Comparison of ENCODE assay signal across 26 cellular contexts in genomic region chr18:6934859-6935258, GRCh38.
"Had no signal": no experiment of that assay in that cellular context is flagged by ENCODE, and none has a peak within 500 bp of the region (broad histone marks: within the 10 kb centered on the region; RNA-seq: fewer than 3 reads in every experiment).

No MANE protein-coding gene starts in this region.

- H3K4me1 ChIP-seq: stomach, suprapubic skin, testis, thyroid gland, tibial artery, tibial nerve, upper lobe of left lung, upper lobe of right lung, uterus, vagina had no signal

- H3K36me3 ChIP-seq: stomach, suprapubic skin, thoracic aorta, thyroid gland, tibial artery, tibial nerve, transverse colon, upper lobe of left lung, upper lobe of right lung, uterus, vagina had no signal

- H3K4me3 ChIP-seq: stomach, suprapubic skin, testis, thoracic aorta, thyroid gland, tibial artery, tibial nerve, transverse colon, upper lobe of left lung, upper lobe of right lung, uterus, vagina had no signal

- ATAC-seq: stimulated activated effector memory CD8-positive, alpha-beta T cell treated with anti-CD3 and anti-CD28 coated beads, Interleukin-12 subunit alpha, Interleukin-12 subunit beta, amount 100 ng/mL, for 72 hours; stimulated activated memory B cell treated with anti-CD40 and anti-IgM and Interleukin-4, amounts not matched to agents 10 μg/mL and 1 μg/mL and 100 μg/mL, for 72 hours; stimulated activated naive B cell treated with anti-CD40 and anti-IgM and Interleukin-4, amounts not matched to agents 10 μg/mL and 1 μg/mL and 100 μg/mL, for 72 hours; stimulated activated naive CD8-positive, alpha-beta T cell treated with anti-CD3 and anti-CD28 coated beads, Interleukin-15, amount 100 ng/mL, for 72 hours; stimulated activated naive CD8-positive, alpha-beta T cell treated with anti-CD3 and anti-CD28 coated beads, Interleukin-15, Interleukin-2, amounts not matched to agents 100 U/mL and 50 U/mL, for 24 hours; upper lobe of right lung had no signal

- H3K27ac ChIP-seq: stomach, suprapubic skin, testis, thoracic aorta, thyroid gland, tibial artery, tibial nerve, transverse colon, upper lobe of left lung, upper lobe of right lung, uterus, vagina had no signal

- DNase-seq: stimulated activated CD4-positive, alpha-beta T cell treated with anti-CD3 and anti-CD28 coated beads, Interleukin-2, amount 100 ng/mL, for 48 hours; stimulated activated CD4-positive, alpha-beta T cell treated with anti-CD3 and anti-CD28 coated beads, Interleukin-4, amount 100 ng/mL, for 1 hour; stimulated activated CD4-positive, alpha-beta T cell treated with anti-CD3 and anti-CD28 coated beads, Interleukin-4, amount 100 ng/mL, for 24 hours; stimulated activated CD4-positive, alpha-beta T cell treated with anti-CD3 and anti-CD28 coated beads, Interleukin-4, amount 100 ng/mL, for 4 hours; stimulated activated CD8-positive, alpha-beta memory T cell treated with anti-CD3 and anti-CD28 coated beads, Interleukin-4, amount 100 ng/mL, for 48 hours; stimulated activated naive B cell treated with anti-CD40 and anti-IgM and Interleukin-4, amounts not matched to agents 10 μg/mL and 1 μg/mL and 100 μg/mL, for 72 hours; stimulated activated naive CD4-positive, alpha-beta T cell; stimulated activated naive CD4-positive, alpha-beta T cell treated with Interleukin-2 at 50 U/mL for 16 hours; stimulated activated naive CD8-positive, alpha-beta T cell treated with anti-CD3 and anti-CD28 coated beads, Interleukin-15, amount 100 ng/mL, for 72 hours; stimulated activated naive CD8-positive, alpha-beta T cell treated with anti-CD3 and anti-CD28 coated beads, Interleukin-15, Interleukin-2, amounts not matched to agents 100 U/mL and 50 U/mL, for 24 hours; stomach; substantia nigra; testis; thyroid gland; tibial artery; transverse colon; trophoblast cell; upper lobe of left lung; upper lobe of right lung; uterus had no signal

- H3K9me3 ChIP-seq: stomach, suprapubic skin, testis, thoracic aorta, thyroid gland, tibial artery, tibial nerve, transverse colon, upper lobe of left lung, upper lobe of right lung, uterus, vagina had no signal

- H3K27me3 ChIP-seq: stomach, suprapubic skin, testis, thyroid gland, tibial artery, tibial nerve, transverse colon, upper lobe of left lung, upper lobe of right lung, uterus, vagina had no signal
